Comparison of ENCODE assay signal across 1 cellular context in the genomic region with DNA sequence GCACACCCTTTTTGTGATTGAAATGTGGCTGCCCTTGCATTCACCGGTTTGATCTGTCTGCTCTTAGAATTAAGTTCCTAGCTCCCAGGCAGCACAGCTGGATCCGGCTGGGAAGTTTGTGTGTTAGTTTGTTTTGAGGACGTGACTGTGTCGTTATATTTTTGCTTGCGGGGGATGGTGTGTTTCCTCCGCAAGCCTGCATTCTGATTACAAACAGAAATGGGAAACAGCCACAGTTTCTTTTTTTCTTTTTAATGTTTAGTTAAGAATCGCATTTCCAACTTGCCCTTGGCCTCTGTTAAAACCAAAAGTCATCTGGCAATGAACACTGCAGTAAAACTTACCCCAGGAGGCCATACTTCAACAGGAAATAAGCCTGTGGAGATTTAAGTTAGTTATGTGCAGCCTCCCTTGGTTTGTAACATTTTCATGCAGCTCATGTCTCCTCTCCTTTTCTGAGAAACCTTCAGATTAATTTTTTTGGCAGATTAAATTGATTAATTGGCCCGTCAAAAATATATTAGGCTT.
TF ChIP-seq lines count a peak whose summit lies in the region.

No MANE protein-coding gene starts in this region.

TF ChIP-seq in GM23338, 12 proteins besides CTCF, POLR2A, EP300 and RAD21 (continued from another document):
- TF ChIP-seq ZNF462 (CRISPR knock-in tag; IDR thresholded peaks at IDR 0.05) (no peak), REST (IDR thresholded peaks at IDR 0.05; ENCODE audit: unreplicated experiment) (no peak), EZH2 (IDR thresholded peaks at IDR 0.05; ENCODE audit: low read depth, unreplicated experiment) (no peak)
TF ChIP-seq in GM23338: peak in this region for 0.
